In the genomic region with DNA sequence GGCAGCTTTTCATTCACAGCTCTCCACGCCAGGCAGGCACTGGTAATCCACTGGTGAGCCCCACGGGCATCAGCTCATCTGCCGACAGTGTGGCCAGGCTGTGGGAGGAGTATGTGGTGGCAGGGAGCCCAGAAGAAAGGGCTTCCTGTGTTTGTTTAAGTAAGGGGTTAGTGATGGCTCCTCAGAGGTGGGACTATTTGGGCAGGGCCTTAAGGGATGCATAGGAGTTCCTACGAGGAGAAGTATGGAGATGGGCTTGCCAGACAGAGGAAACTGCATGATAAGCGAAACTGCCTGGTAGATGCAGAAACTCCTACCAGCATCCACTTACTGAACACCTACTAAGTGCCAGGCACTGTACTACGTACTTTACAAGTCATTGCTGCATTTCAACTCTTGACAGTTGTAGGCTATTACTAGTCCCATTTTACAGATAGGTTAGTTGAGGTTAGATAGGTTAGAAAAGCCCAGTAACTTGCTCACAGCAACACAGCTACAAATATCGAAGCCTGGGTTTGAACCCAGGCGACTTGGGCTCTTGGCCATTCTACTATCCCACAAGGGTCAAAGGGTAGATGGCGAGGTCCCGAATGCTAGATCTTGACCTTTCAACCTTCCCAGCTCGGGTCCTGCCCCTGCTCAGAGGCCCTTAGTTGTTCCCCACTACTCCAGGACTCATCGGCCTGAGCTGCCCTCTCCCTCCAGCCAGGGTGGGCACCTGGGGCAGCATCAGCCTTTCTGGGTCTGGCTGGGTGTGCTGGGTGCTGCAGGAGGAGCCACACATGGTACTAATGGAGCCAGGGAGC, we compare ENCODE assay signal across 10 cellular contexts. TPM values are rescaled to one million over a fixed set of nuclear protein-coding genes. Genes with fewer than 3 reads are reported as not detected.
A peak's percentile ranks its signal among the peaks of the same experiment; 100 is the strongest.
DNase-seq lines count a peak whose midpoint lies in the region; ATAC-seq, FAIRE-seq and TF ChIP-seq lines count a peak whose summit lies in the region.
"Had no signal": no experiment of that assay in that cellular context is flagged by ENCODE, and none has a peak within 500 bp of the region (broad histone marks: within the 10 kb centered on the region; RNA-seq: fewer than 3 reads in every experiment).

No MANE protein-coding gene starts in this region.

- no peaks in the 10 kb centered on the region for H3K9me3 ChIP-seq in H1 (ENCODE audit: insufficient read depth in 2 of 2, low read depth in 1 of 2, low read length in 1 of 2)
- no peaks in the 10 kb centered on the region for H3K9me3 ChIP-seq in effector memory CD4-positive, alpha-beta T cell (ENCODE audit: control insufficient read depth, low read length)

- no peaks in the 10 kb centered on the region; the same call in 1 of the 2 replicates for H3K23me2 ChIP-seq in H1 (ENCODE audit: low read depth, low read length)

- TF ChIP-seq POLR2A in H1 (IDR thresholded peaks at IDR 0.05; ENCODE audit: control extremely low read depth in 1 of 2, low read depth in 2 of 2, low read length in 2 of 2) = no peak

- no peak overlapping the region for H2BK120ac ChIP-seq in H1 (replicated peaks; ENCODE audit: low read depth, low read length)

- no peak overlapping the region for H3K14ac ChIP-seq in H1 (ENCODE audit: insufficient read length)

- H3K36me3 ChIP-seq in H1 (ENCODE audit: control insufficient read depth in 2 of 4, insufficient read depth in 4 of 4, low read length in 3 of 4) = no peaks in the 10 kb centered on the region
- H3K36me3 ChIP-seq in effector memory CD4-positive, alpha-beta T cell (ENCODE audit: control insufficient read depth, insufficient read depth, low read length) = no peaks in the 10 kb centered on the region

- CTCF ChIA-PET in H1 (lab: Charles Lee; ENCODE audit: partially characterized antibody) = interaction anchor here (0.7 to 1.8 kb wide), 8 partner anchors 8 to 87 kb away, joined by 3 to 4 read pairs (median 3); no protein-coding TSS in a partner anchor

- no peak overlapping the region for H2AK5ac ChIP-seq in H1 (ENCODE audit: low read depth, low read length)

- TF ChIP-seq RAD21 in H1 (IDR thresholded peaks at IDR 0.05 in 1 of 2, conservative IDR thresholded peaks at IDR 0.05 in 1 of 2; ENCODE audit: low read depth in 2 of 2, low read length in 2 of 2) = no peak

- H3K27ac ChIP-seq in H1 (ENCODE audit: low read depth, low read length) = no peak overlapping the region
- H3K27ac ChIP-seq in effector memory CD4-positive, alpha-beta T cell (ENCODE audit: insufficient read depth, low read length, poor library complexity, severe bottlenecking) = no peak overlapping the region

- H2BK5ac ChIP-seq in H1 (ENCODE audit: low read depth, low read length) = no peak overlapping the region

- no peak overlapping the region for H4K91ac ChIP-seq in H1 (replicated peaks; ENCODE audit: insufficient read length, low read length)

- 89% methylated on average over 12 of the region's 12 CpGs; no CpG with 5 or more reads in 1 of the 2 experiments for WGBS in H1 (ENCODE audit: extremely low coverage in 1 of 2, insufficient coverage in 1 of 2, insufficient read length in 1 of 2, insufficient replicate concordance in 2 of 2, low coverage in 1 of 2, low lambda C conversion rate in 2 of 2, missing lambda C conversion rate in 1 of 2), 2 experiments

- no peak overlapping the region for H2BK20ac ChIP-seq in H1 (ENCODE audit: low read length)

- H3K4ac ChIP-seq in H1 (replicated peaks; ENCODE audit: insufficient read length, low read depth, low read length) = no peak overlapping the region

- 0 out of 7 replicates have a peak, but pooled peaks cover 0 to 2% (median 0%) of the 10 kb centered on the region in 4 experiments for H3K4me1 ChIP-seq in H1 (replicated peaks in 1 of 4; ENCODE audit: control insufficient read depth in 3 of 4, insufficient read depth in 4 of 4, low read length in 3 of 4)
- no peaks in the 10 kb centered on the region for H3K4me1 ChIP-seq in effector memory CD4-positive, alpha-beta T cell (ENCODE audit: control insufficient read depth, insufficient read depth, low read length, poor library complexity, severe bottlenecking)

- no peak for TF ChIP-seq CTCF in H1 (IDR thresholded peaks at IDR 0.05; ENCODE audit: control extremely low read depth in 1 of 3, insufficient read depth in 1 of 3, low read depth in 1 of 3, low read length in 3 of 3)
- TF ChIP-seq CTCF in D721Med (IDR thresholded peaks at IDR 0.05; ENCODE audit: insufficient read depth, missing control alignments) = no peak

- H3K18ac ChIP-seq in H1 (ENCODE audit: extremely low read depth, low read length) = no peak overlapping the region

- H3K4me2 ChIP-seq in H1 (ENCODE audit: insufficient read depth in 1 of 2, low read depth in 2 of 2, low read length in 2 of 2) = no peak overlapping the region

- H3K9ac ChIP-seq in H1 (replicated peaks in 1 of 4; ENCODE audit: extremely low read depth in 1 of 4, low read depth in 3 of 4, low read length in 3 of 4) = no peak overlapping the region

- H3K79me1 ChIP-seq in H1 (ENCODE audit: low read depth, low read length) = no peaks in the 10 kb centered on the region

- no peak for FAIRE-seq in H1 (lab: Jason Lieb, UNC)
- FAIRE-seq in D721Med (lab: Jason Lieb, UNC) = no peak

- no peak overlapping the region for H3K4me3 ChIP-seq in H1 (ENCODE audit: extremely low read depth in 1 of 4, insufficient read depth in 2 of 4, low read depth in 3 of 4, low read length in 4 of 4)
- H3K4me3 ChIP-seq in effector memory CD4-positive, alpha-beta T cell (ENCODE audit: insufficient read depth, low read depth, low read length, poor library complexity, severe bottlenecking) = no peak overlapping the region

- H3K27me3 ChIP-seq in H1 (replicated peaks in 1 of 4; ENCODE audit: control insufficient read depth in 3 of 4, extremely low read depth in 1 of 4, insufficient read depth in 3 of 4, low read length in 3 of 4) = no peaks in the 10 kb centered on the region; a peak in 1 of 7 replicates
- no peaks in the 10 kb centered on the region for H3K27me3 ChIP-seq in effector memory CD4-positive, alpha-beta T cell (replicated peaks; ENCODE audit: control insufficient read depth, insufficient read depth, low read length, poor library complexity, severe bottlenecking)

- H4K8ac ChIP-seq in H1 (ENCODE audit: extremely low read depth, insufficient read depth, low read length) = no peak overlapping the region; the same call in 1 of the 2 replicates

- POLR2A ChIA-PET in H1 (lab: Charles Lee; ENCODE audit: partially characterized antibody) = interaction anchor here (1.5 kb wide), 1 partner anchor 29 kb away, joined by 3 read pairs; no protein-coding TSS in a partner anchor

- H4K5ac ChIP-seq in H1 (ENCODE audit: insufficient read length, low read depth, low read length) = no peak overlapping the region

- H2BK15ac ChIP-seq in H1 (ENCODE audit: low read length) = no peak overlapping the region

- H3K56ac ChIP-seq in H1 (replicated peaks; ENCODE audit: insufficient read length, low read depth, low read length) = no peak overlapping the region

- TF ChIP-seq EP300 in H1 (IDR thresholded peaks at IDR 0.05; ENCODE audit: borderline replicate concordance in 1 of 2, low read depth in 2 of 2, low read length in 2 of 2) = no peak

- intact Hi-C loops in sciatic nerve (cut with DNase I) (no loop called here), head of caudate nucleus (cut with DNase I) (no loop called here)

- H3K23ac ChIP-seq in H1 (ENCODE audit: insufficient read length) = no peak overlapping the region

- no peak overlapping the region for H2AFZ ChIP-seq in H1 (ENCODE audit: low read length)

- DNase-seq in ELR (ENCODE audit: low read depth) = peak; percentile 84
- DNase-seq in H1 (ENCODE audit: low read depth in 1 of 2, low spot score in 2 of 2) = no peak
- DNase-seq in sciatic nerve (ENCODE audit: low spot score) = no peak
- no peak for DNase-seq in D721Med (ENCODE audit: insufficient read length, low spot score)
- DNase-seq in head of caudate nucleus = no peak
- DNase-seq in effector memory CD4-positive, alpha-beta T cell = no peak
- DNase-seq: activated CD4-positive, alpha-beta T cell treated with anti-CD3 and anti-CD28 coated beads for 36 hours had no signal

- peak; percentile 12 for ATAC-seq in sciatic nerve
- ATAC-seq in HG03432 (IDR thresholded peaks at IDR 0.05; ENCODE audit: unreplicated experiment) = no peak
- ATAC-seq: activated CD4-positive, alpha-beta T cell treated with anti-CD3 and anti-CD28 coated beads for 36 hours; activated naive CD4-positive, alpha-beta T cell treated with anti-CD3 and anti-CD28 coated beads, Interleukin-2, amount 50 U/mL, for 72 hours had no signal

- H2BK12ac ChIP-seq in H1 (ENCODE audit: low read depth, low read length) = no peak overlapping the region

- H4K20me1 ChIP-seq in H1 (replicated peaks in 1 of 2; ENCODE audit: control insufficient read depth in 1 of 2, insufficient read depth in 2 of 2, low read length in 2 of 2) = no peaks in the 10 kb centered on the region

- H3K79me2 ChIP-seq in H1 (ENCODE audit: control insufficient read depth in 1 of 2, insufficient read depth in 2 of 2, low read length in 2 of 2) = no peaks in the 10 kb centered on the region

TF ChIP-seq in H1, 55 proteins besides CTCF, POLR2A, EP300 and RAD21:
- TF ChIP-seq KDM1A (IDR thresholded peaks at IDR 0.05; ENCODE audit: borderline replicate concordance, low read length) (peak; percentile 43; the same call in 1 of the 2 replicates), KDM5A (IDR thresholded peaks at IDR 0.05; ENCODE audit: low read length) (no peak)

RNA-seq across cellular contexts. Expression of a gene that starts 55.1 kb away (rescaled TPM):
- 175 TPM for polyA plus RNA-seq in PFSK-1 (2012; ENCODE audit: insufficient read length, low read depth)
- 24.1 and 24.5 TPM in 2 replicates for total RNA-seq in H1 (2021; fragmentation: NEBNext Ultra II Directional; extraction: Animal tissue kit (Norgen Biotek cat#: 25700))
- 7.1 and 13.1 TPM in 2 replicates for polyA plus RNA-seq in H1 (2011; rRNA removed)
- polyA plus RNA-seq in H1 (2011; cell fraction: cytosol; rRNA removed) = 16.1 TPM
- 10.5 TPM for polyA plus RNA-seq in H1 (2011; cell fraction: nucleus; rRNA removed)
- polyA plus RNA-seq in H1 (2012, experiment 1 of 2) = 6.1 to 8.3 TPM (median 7.2 TPM) in 4 replicates
- 4.8 TPM for polyA plus RNA-seq in H1 (2012, experiment 2 of 2)
- polyA plus RNA-seq in H1 (2013, experiment 1 of 2) = 15.1 TPM
- 15.0 TPM for polyA plus RNA-seq in H1 (2013, experiment 2 of 2)
- 1.3 and 1.4 TPM in 2 replicates for polyA minus RNA-seq in H1 (2011; rRNA and poly(A)+ RNA removed)
- polyA minus RNA-seq in H1 (2011; cell fraction: cytosol; rRNA and poly(A)+ RNA removed) = 18.6 TPM
- polyA minus RNA-seq in H1 (2011; cell fraction: nucleus; rRNA and poly(A)+ RNA removed) = 16.1 TPM
- total RNA-seq in sciatic nerve = 113 TPM
